Comparison of ENCODE assay signal across 8 cellular contexts in genomic region chr11:46489668-46490560, GRCh38.
DNase-seq lines count a peak whose midpoint lies in the region; ATAC-seq and TF ChIP-seq lines count a peak whose summit lies in the region.

No MANE protein-coding gene starts in this region.

- WGBS in hepatocyte (ENCODE audit: low lambda C conversion rate, missing lambda C conversion rate), result 66% methylated on average over 6 of the region's 6 CpGs

- H3K9ac ChIP-seq in DND-41 (ENCODE audit: low read depth, low read length), result no peak overlapping the region

- in situ Hi-C loops in KBM-7 (cut with MboI; ENCODE audit: low pct_unique_long_range_greater_than_20kb, low sequenced_read_pairs), result no loop called here

- H2AFZ ChIP-seq in DND-41 (ENCODE audit: low read depth, low read length) (no peak overlapping the region), hepatocyte (no peak overlapping the region)

- H3K9me2 ChIP-seq in hepatocyte (replicated peaks; ENCODE audit: insufficient read depth), result no peaks in the 10 kb centered on the region

- H3K4me2 ChIP-seq in DND-41 (ENCODE audit: insufficient read depth, low read length) (no peak overlapping the region), hepatocyte (no peak overlapping the region)

- no peak overlapping the region for H3K4me3 ChIP-seq in DND-41 (ENCODE audit: low read depth in 1 of 2, low read length in 2 of 2)
- no peak overlapping the region for H3K4me3 ChIP-seq in hepatocyte

- ATAC-seq in DND-41 (ENCODE audit: insufficient read depth, low read depth) (peak; percentile 93), HG02642 (IDR thresholded peaks at IDR 0.05; ENCODE audit: poor library complexity, unreplicated experiment) (peak; percentile 54), HG03139 (IDR thresholded peaks at IDR 0.05; ENCODE audit: unreplicated experiment) (no peak)

- H3K27ac ChIP-seq in DND-41 (ENCODE audit: low read length) (no peak overlapping the region), hepatocyte (no peak overlapping the region)

- H3K79me2 ChIP-seq in DND-41 (ENCODE audit: insufficient read depth, low read length) (peaks cover 16% of the 10 kb centered on the region), hepatocyte (peaks cover 6% of the 10 kb centered on the region)

- TF ChIP-seq CTCF in DND-41 (IDR thresholded peaks at IDR 0.05; ENCODE audit: borderline replicate concordance, extremely low read depth, low read length, poor library complexity, severe bottlenecking) (peak; percentile 80), hepatocyte (IDR thresholded peaks at IDR 0.05; ENCODE audit: poor library complexity) (peak; percentile 53)

- H3K27me3 ChIP-seq in DND-41 (ENCODE audit: insufficient read depth, low read length, poor library complexity) (no peaks in the 10 kb centered on the region), hepatocyte (no peaks in the 10 kb centered on the region)

- H3K9me3 ChIP-seq in DND-41 (ENCODE audit: insufficient read depth, low read length, severe bottlenecking) (no peaks in the 10 kb centered on the region), hepatocyte (ENCODE audit: low read depth) (no peaks in the 10 kb centered on the region)

- H3K4me1 ChIP-seq in DND-41 (ENCODE audit: insufficient read depth, low read length), result 0 out of 2 replicates have a peak, but pooled peaks cover 4% of the 10 kb centered on the region
- peaks cover 6% of the 10 kb centered on the region for H3K4me1 ChIP-seq in hepatocyte (ENCODE audit: insufficient read depth)

- H3K36me3 ChIP-seq in DND-41 (ENCODE audit: insufficient read depth, low read length) (peaks cover 58% of the 10 kb centered on the region), hepatocyte (replicated peaks; ENCODE audit: insufficient read depth, low read depth) (no peaks in the 10 kb centered on the region)

- DNase-seq in DND-41 (peak; percentile 44), NCI-H82 (lab: John Stamatoyannopoulos, UW) (peak; percentile 72), hepatocyte (ENCODE audit: low spot score) (peak; percentile 64), KBM-7 (no peak)
- DNase-seq in activated gamma-delta T cell treated with anti-CD3 and anti-CD28 coated beads, Interleukin-2, amount 50 U/mL, for 16 hours (ENCODE audit: low read depth), result peak; percentile 1
- DNase-seq in stimulated activated CD4-positive, alpha-beta T cell treated with anti-CD3 and anti-CD28 coated beads, Interleukin-4, amount 100 ng/mL, for 24 hours, result peak; percentile 45

- H4K20me1 ChIP-seq in DND-41 (ENCODE audit: insufficient read depth, low read length) (peaks cover 4% of the 10 kb centered on the region; the same call in 1 of the 2 replicates), hepatocyte (ENCODE audit: insufficient read depth, poor library complexity, severe bottlenecking) (no peaks in the 10 kb centered on the region)
